8 cellular contexts compared by ENCODE assay signal in genomic region chr5:35924950-35925722, GRCh38. TPM values are rescaled to one million over a fixed set of nuclear protein-coding genes. Genes with fewer than 3 reads are reported as not detected.
DNase-seq lines count a peak whose midpoint lies in the region; ATAC-seq and TF ChIP-seq lines count a peak whose summit lies in the region.

No MANE protein-coding gene starts in this region.

- H3K27ac Mint-ChIP-seq in mesothelial cell of epicardium: no peak overlapping the region

- peak; percentile 77 for ATAC-seq in HG02571 (IDR thresholded peaks at IDR 0.05; ENCODE audit: unreplicated experiment)

- peaks cover 7% of the 10 kb centered on the region for H3K4me1 Mint-ChIP-seq in mesothelial cell of epicardium

- peaks cover 80% of the 10 kb centered on the region for H3K27me3 Mint-ChIP-seq in mesothelial cell of epicardium (ENCODE audit: low read depth)

- no peaks in the 10 kb centered on the region for H3K9me3 Mint-ChIP-seq in mesothelial cell of epicardium

- no peaks in the 10 kb centered on the region for H3K36me3 Mint-ChIP-seq in mesothelial cell of epicardium

- H3K4me3 Mint-ChIP-seq in mesothelial cell of epicardium: no peak overlapping the region

- DNase-seq in GM10266 (ENCODE audit: extremely low spot score): peak; percentile 64
- peak; percentile 64 for DNase-seq in NCI-H524 treated with DMSO at 0.1 percent for 48 hours (lab: John Stamatoyannopoulos, UW)
- peak; percentile 70 for DNase-seq in activated CD8-positive, alpha-beta memory T cell treated with anti-CD3 and anti-CD28 coated beads for 1 hour (ENCODE audit: extremely low read depth in 1 of 2, low read depth in 1 of 2)
- peak; percentile 55 for DNase-seq in effector CD8-positive, alpha-beta T cell (lab: John Stamatoyannopoulos, UW)
- peak; percentile 43 to 74 for DNase-seq in mesothelial cell of epicardium (ENCODE audit: low spot score in 2 of 2, unreplicated experiment in 2 of 2)
- peak; percentile 72 for DNase-seq in stimulated activated CD8-positive, alpha-beta memory T cell treated with anti-CD3 and anti-CD28 coated beads, Interleukin-4, amount 100 ng/mL, for 24 hours (ENCODE audit: low read depth)
- DNase-seq in GF-D8 (lab: John Stamatoyannopoulos, UW): no peak

- peak; percentile 92 for TF ChIP-seq CTCF in GM10266 (IDR thresholded peaks at IDR 0.05; ENCODE audit: control insufficient read depth, insufficient read depth, low read depth, missing control alignments)
- TF ChIP-seq CTCF in mesothelial cell of epicardium (IDR thresholded peaks at IDR 0.05; ENCODE audit: unreplicated experiment): peak; percentile 50

RNA-seq across cellular contexts. Expression of gene CAPSL, which starts 13.3 kb away (rescaled TPM):
- total RNA-seq in mesothelial cell of epicardium: not detected in 3 replicates
